Comparison of ENCODE assay signal across 4 cellular contexts in the genomic region with DNA sequence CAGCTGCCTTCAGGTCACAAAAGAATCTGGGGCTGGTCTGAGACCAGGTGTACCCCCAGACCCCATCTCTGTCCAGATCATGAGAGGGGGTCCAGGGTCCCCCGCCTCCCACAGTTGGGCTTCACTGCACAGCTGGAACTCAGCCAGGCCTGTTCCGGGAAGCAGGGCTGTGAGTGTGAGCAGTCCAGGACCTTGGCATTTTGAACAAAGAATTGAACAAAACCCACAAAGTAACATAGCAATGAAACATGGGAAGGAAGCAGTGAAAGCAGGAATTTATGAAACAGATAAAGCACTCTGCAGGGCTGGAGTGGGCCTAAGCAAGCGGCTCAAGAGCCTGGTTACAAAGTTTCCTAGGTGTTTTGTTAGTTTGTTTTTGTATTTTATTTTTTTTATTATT. TPM values are rescaled to one million over a fixed set of nuclear protein-coding genes. Genes with fewer than 3 reads are reported as not detected.
"Had no signal": no experiment of that assay in that cellular context is flagged by ENCODE, and none has a peak within 500 bp of the region (broad histone marks: within the 10 kb centered on the region; RNA-seq: fewer than 3 reads in every experiment).

No MANE protein-coding gene starts in this region.

RNA-seq across cellular contexts. Expression of a gene that starts 25.1 kb away (rescaled TPM):
- total RNA-seq: glomerular endothelial cell, mesothelial cell of epicardium, right atrium auricular region, subcutaneous adipose tissue had no signal
